1 cellular context compared by ENCODE assay signal in genomic region chr10:22615819-22616499, GRCh38.
TF ChIP-seq lines count a peak whose summit lies in the region.

No MANE protein-coding gene starts in this region.

TF ChIP-seq in K562, 482 proteins besides CTCF, POLR2A, EP300 and RAD21 (continued from another document and continues in another):
- TF ChIP-seq ZNF512 (tag; IDR thresholded peaks at IDR 0.05): no peak
- TF ChIP-seq ZNF165 (CRISPR knock-in tag; IDR thresholded peaks at IDR 0.05; ENCODE audit: borderline replicate concordance): no peak
- no peak for TF ChIP-seq TAF7 (tag; IDR thresholded peaks at IDR 0.05)
- TF ChIP-seq ZNF347 (CRISPR knock-in tag; IDR thresholded peaks at IDR 0.05; ENCODE audit: low read depth): no peak
- TF ChIP-seq FOXP1 (CRISPR knock-in tag; IDR thresholded peaks at IDR 0.05): no peak
- TF ChIP-seq PKNOX1 (IDR thresholded peaks at IDR 0.05): no peak; the same call in 1 of the 2 replicates
- peak; percentile 72 for TF ChIP-seq NFRKB (IDR thresholded peaks at IDR 0.05; ENCODE audit: low read depth)
- TF ChIP-seq FOXJ3 (CRISPR knock-in tag; IDR thresholded peaks at IDR 0.05): no peak
- TF ChIP-seq GTF2B (IDR thresholded peaks at IDR 0.05; ENCODE audit: extremely low read depth, insufficient read length): no peak
- no peak for TF ChIP-seq ZNF217 (CRISPR knock-in tag; IDR thresholded peaks at IDR 0.05)
- TF ChIP-seq FOXM1 (IDR thresholded peaks at IDR 0.05; ENCODE audit: low read depth): no peak
- TF ChIP-seq FOXM1 (CRISPR knock-in tag; IDR thresholded peaks at IDR 0.05; ENCODE audit: low read depth): no peak
- TF ChIP-seq MYNN (IDR thresholded peaks at IDR 0.05): peak; percentile 75; the same call in 1 of the 2 replicates
- TF ChIP-seq MYNN (CRISPR knock-in tag; IDR thresholded peaks at IDR 0.05): no peak
- TF ChIP-seq ZNF766 (CRISPR knock-in tag; conservative IDR thresholded peaks at IDR 0.05): peak; percentile 28; the same call in 1 of the 2 replicates
- TF ChIP-seq PHB2 (IDR thresholded peaks at IDR 0.05; ENCODE audit: low read depth): no peak
- TF ChIP-seq ZNF324 (CRISPR knock-in tag; IDR thresholded peaks at IDR 0.05): no peak
- TF ChIP-seq ZNF75A (CRISPR knock-in tag; IDR thresholded peaks at IDR 0.05): no peak
- no peak for TF ChIP-seq RBM15 (IDR thresholded peaks at IDR 0.05; ENCODE audit: insufficient read depth, low read length)
- no peak for TF ChIP-seq MBD2 (IDR thresholded peaks at IDR 0.05; ENCODE audit: borderline replicate concordance, low read depth)
- TF ChIP-seq NFIX (CRISPR knock-in tag; IDR thresholded peaks at IDR 0.05; ENCODE audit: low read depth): no peak
- TF ChIP-seq ATF4 (CRISPR knock-in tag; IDR thresholded peaks at IDR 0.05): peak; percentile 37; the same call in 1 of the 2 replicates
- no peak for TF ChIP-seq PTBP1 (IDR thresholded peaks at IDR 0.05; ENCODE audit: low read depth, low read length)
- TF ChIP-seq WHSC1 (IDR thresholded peaks at IDR 0.05; ENCODE audit: low read length): no peak
- TF ChIP-seq ZC3H4 (CRISPR knock-in tag; IDR thresholded peaks at IDR 0.05; ENCODE audit: borderline replicate concordance): no peak
- no peak for TF ChIP-seq HLTF (IDR thresholded peaks at IDR 0.05)
- no peak for TF ChIP-seq ZFP36 (IDR thresholded peaks at IDR 0.05; ENCODE audit: low read depth, low read length, partially characterized antibody)
- TF ChIP-seq ZMIZ1 (IDR thresholded peaks at IDR 0.05; ENCODE audit: low read depth in 2 of 2, low read length in 2 of 2): no peak; a peak in 1 of 4 replicates
- no peak for TF ChIP-seq HNRNPK (IDR thresholded peaks at IDR 0.05; ENCODE audit: low read depth, low read length, poor library complexity, severe bottlenecking)
- no peak for TF ChIP-seq ZNF354B (CRISPR knock-in tag; IDR thresholded peaks at IDR 0.05)
- TF ChIP-seq TCF7L2 (IDR thresholded peaks at IDR 0.05; ENCODE audit: low read depth, low read length): no peak
- TF ChIP-seq STAT6 (CRISPR knock-in tag; IDR thresholded peaks at IDR 0.05): no peak
- TF ChIP-seq CCNT2 (IDR thresholded peaks at IDR 0.05; ENCODE audit: borderline replicate concordance, extremely low read depth, insufficient read length, low read depth, low read length): no peak
- TF ChIP-seq TAF9B (IDR thresholded peaks at IDR 0.05; ENCODE audit: partially characterized antibody): no peak
- no peak for TF ChIP-seq DEAF1 (CRISPR knock-in tag; IDR thresholded peaks at IDR 0.05)
- peak; percentile 89 for TF ChIP-seq JUND (IDR thresholded peaks at IDR 0.05; ENCODE audit: borderline replicate concordance, low read depth, low read length)
- peak; percentile 75; the same call in 2 of the 3 replicates for TF ChIP-seq JUND (tag; IDR thresholded peaks at IDR 0.05; ENCODE audit: borderline replicate concordance, low read depth, low read length)
- peak; percentile 90 for TF ChIP-seq ATF3 (IDR thresholded peaks at IDR 0.05)
- TF ChIP-seq ATF3 (CRISPR knock-in tag; conservative IDR thresholded peaks at IDR 0.05): peak; percentile 56; the same call in 1 of the 2 replicates
- TF ChIP-seq BRCA1 (IDR thresholded peaks at IDR 0.05): no peak
- no peak for TF ChIP-seq BRCA1 (CRISPR knock-in tag; IDR thresholded peaks at IDR 0.05)
- no peak for TF ChIP-seq NR0B1 (IDR thresholded peaks at IDR 0.05; ENCODE audit: partially characterized antibody)
- TF ChIP-seq ZBTB8A (IDR thresholded peaks at IDR 0.05; ENCODE audit: partially characterized antibody): no peak
- TF ChIP-seq ZNF431 (CRISPR knock-in tag; IDR thresholded peaks at IDR 0.05): no peak
- no peak for TF ChIP-seq ZNF184 (CRISPR knock-in tag; IDR thresholded peaks at IDR 0.05)
- no peak for TF ChIP-seq ZNF280A (IDR thresholded peaks at IDR 0.05; ENCODE audit: low read depth, partially characterized antibody)
- TF ChIP-seq SMAD4 (CRISPR knock-in tag; conservative IDR thresholded peaks at IDR 0.05): peak; percentile 64
